In genomic region chr22:44703269-44703870, GRCh38 we compare ENCODE assay signal across 10 cellular contexts. TPM values are rescaled to one million over a fixed set of nuclear protein-coding genes. Genes with fewer than 3 reads are reported as not detected.
DNase-seq lines count a peak whose midpoint lies in the region; ATAC-seq, FAIRE-seq and TF ChIP-seq lines count a peak whose summit lies in the region.
"Had no signal": no experiment of that assay in that cellular context is flagged by ENCODE, and none has a peak within 500 bp of the region (broad histone marks: within the 10 kb centered on the region; RNA-seq: fewer than 3 reads in every experiment).

No MANE protein-coding gene starts in this region.

- POLR2A ChIA-PET in H1 (lab: Charles Lee; ENCODE audit: partially characterized antibody), result interaction anchor here (0.9 to 1.1 kb wide), 3 partner anchors 11 to 35 kb away, joined by 3 read pairs; no protein-coding TSS in a partner anchor

- no peak for ATAC-seq in HG02642 (IDR thresholded peaks at IDR 0.05; ENCODE audit: poor library complexity, unreplicated experiment)

- FAIRE-seq in H1 (lab: Jason Lieb, UNC), result no peak

- no peak for TF ChIP-seq CTCF in H1 (IDR thresholded peaks at IDR 0.05; ENCODE audit: control extremely low read depth in 1 of 3, insufficient read depth in 1 of 3, low read depth in 1 of 3, low read length in 3 of 3)
- no peak for TF ChIP-seq CTCF in neural progenitor cell (IDR thresholded peaks at IDR 0.05)

- H3K4ac ChIP-seq in H1 (replicated peaks; ENCODE audit: insufficient read length, low read depth, low read length), result no peak overlapping the region

- TF ChIP-seq POLR2A in H1 (IDR thresholded peaks at IDR 0.05; ENCODE audit: control extremely low read depth in 1 of 2, low read depth in 2 of 2, low read length in 2 of 2), result no peak

- H3K4me3 ChIP-seq in BLaER1, result peak overlapping the region; percentile 100
- H3K4me3 ChIP-seq in MG63, result peak overlapping the region; percentile 63
- H3K4me3 ChIP-seq in H1 (ENCODE audit: extremely low read depth in 1 of 4, insufficient read depth in 2 of 4, low read depth in 3 of 4, low read length in 4 of 4), result peak overlapping the region; percentile 64 to 87 (median 64); a peak in 7 of 8 replicates
- H3K4me3 ChIP-seq in neural progenitor cell, result peak overlapping the region; percentile 71

- no peak overlapping the region for H2BK20ac ChIP-seq in H1 (ENCODE audit: low read length)

- no peak overlapping the region for H2BK120ac ChIP-seq in H1 (replicated peaks; ENCODE audit: low read depth, low read length)

- H3F3A ChIP-seq in neural progenitor cell (ENCODE audit: low read depth), result peaks cover 33% of the 10 kb centered on the region

- H3K9me3 ChIP-seq in BLaER1 (no peaks in the 10 kb centered on the region), MG63 (no peaks in the 10 kb centered on the region), H1 (ENCODE audit: insufficient read depth in 2 of 2, low read depth in 1 of 2, low read length in 1 of 2) (no peaks in the 10 kb centered on the region), neural progenitor cell (ENCODE audit: low read depth) (no peaks in the 10 kb centered on the region)

- CTCF ChIA-PET in H1 (lab: Charles Lee; ENCODE audit: partially characterized antibody), result interaction anchor here (0.6 to 9.8 kb wide), 7 partner anchors 22 to 346 kb away, joined by 3 to 80 read pairs (median 3); no protein-coding TSS in a partner anchor

- WGBS in H1 (ENCODE audit: extremely low coverage in 1 of 2, insufficient coverage in 1 of 2, insufficient read length in 1 of 2, insufficient replicate concordance in 2 of 2, low coverage in 1 of 2, low lambda C conversion rate in 2 of 2, missing lambda C conversion rate in 1 of 2), 2 experiments, result 64% methylated on average over 22 of the region's 22 CpGs; no CpG with 5 or more reads in 1 of the 2 experiments

- H3K79me1 ChIP-seq in H1 (ENCODE audit: low read depth, low read length), result no peaks in the 10 kb centered on the region; the same call in 1 of the 2 replicates

- TF ChIP-seq RAD21 in H1 (IDR thresholded peaks at IDR 0.05 in 1 of 2, conservative IDR thresholded peaks at IDR 0.05 in 1 of 2; ENCODE audit: low read depth in 2 of 2, low read length in 2 of 2), result no peak

- H3K27me3 ChIP-seq in BLaER1 (no peaks in the 10 kb centered on the region), MG63 (no peaks in the 10 kb centered on the region), H1 (replicated peaks in 1 of 4; ENCODE audit: control insufficient read depth in 3 of 4, extremely low read depth in 1 of 4, insufficient read depth in 3 of 4, low read length in 3 of 4) (peaks cover 0 to 28% (median 19%) of the 10 kb centered on the region in 4 experiments; a peak in 6 of 7 replicates), neural progenitor cell (peaks cover 36% of the 10 kb centered on the region)

- DNase-seq in MG63 (no peak), H1 (ENCODE audit: low read depth in 1 of 2, low spot score in 2 of 2) (no peak), neural progenitor cell (ENCODE audit: low spot score) (no peak), SHP77 treated with DMSO at 0.1 percent for 48 hours (lab: John Stamatoyannopoulos, UW) (no peak), amniotic stem cell (lab: John Stamatoyannopoulos, UW) (no peak)
- no peak for DNase-seq in stimulated activated CD4-positive, alpha-beta T cell treated with anti-CD3 and anti-CD28 coated beads, Interleukin-2, amount 100 ng/mL, for 48 hours
- DNase-seq: NCI-H774, nucleus accumbens had no signal

- no peak overlapping the region for H2BK5ac ChIP-seq in H1 (ENCODE audit: low read depth, low read length)

- H3K4me1 Mint-ChIP-seq in neural progenitor cell, result peaks cover 30% of the 10 kb centered on the region

- H4K8ac ChIP-seq in H1 (ENCODE audit: extremely low read depth, insufficient read depth, low read length), result no peak overlapping the region

- H3K27me3 Mint-ChIP-seq in neural progenitor cell (ENCODE audit: insufficient read depth, low read depth), result peaks cover 17% of the 10 kb centered on the region

- H3K18ac ChIP-seq in H1 (ENCODE audit: extremely low read depth, low read length), result no peak overlapping the region

- H3K4me2 ChIP-seq in BLaER1 (peak overlapping the region; percentile 98), H1 (ENCODE audit: insufficient read depth in 1 of 2, low read depth in 2 of 2, low read length in 2 of 2) (peak overlapping the region; percentile 85), neural progenitor cell (peak overlapping the region; percentile 94)

- no peak overlapping the region for H2AK5ac ChIP-seq in H1 (ENCODE audit: low read depth, low read length)

- H2BK12ac ChIP-seq in H1 (ENCODE audit: low read depth, low read length), result no peak overlapping the region

- H3K4me1 ChIP-seq in BLaER1, result peaks cover 89% of the 10 kb centered on the region
- H3K4me1 ChIP-seq in H1 (replicated peaks in 1 of 4; ENCODE audit: control insufficient read depth in 3 of 4, insufficient read depth in 4 of 4, low read length in 3 of 4), result peaks cover 0 to 24% (median 14%) of the 10 kb centered on the region in 4 experiments; a peak in 6 of 7 replicates
- peaks cover 35% of the 10 kb centered on the region for H3K4me1 ChIP-seq in neural progenitor cell

- no peak overlapping the region for H3K27ac Mint-ChIP-seq in neural progenitor cell

- peak overlapping the region; percentile 91 for H3K9ac ChIP-seq in BLaER1
- peak overlapping the region in 1 of 4 experiments; percentile 4; a peak in 1 of 7 replicates for H3K9ac ChIP-seq in H1 (replicated peaks in 1 of 4; ENCODE audit: extremely low read depth in 1 of 4, low read depth in 3 of 4, low read length in 3 of 4)
- H3K9ac ChIP-seq in neural progenitor cell, result no peak overlapping the region

- no peak overlapping the region for H2AFZ ChIP-seq in H1 (ENCODE audit: low read length)
- H2AFZ ChIP-seq in neural progenitor cell (replicated peaks), result no peak overlapping the region

- TF ChIP-seq EP300 in H1 (IDR thresholded peaks at IDR 0.05; ENCODE audit: borderline replicate concordance in 1 of 2, low read depth in 2 of 2, low read length in 2 of 2), result no peak

- no peaks in the 10 kb centered on the region for H3K9me3 Mint-ChIP-seq in neural progenitor cell

- no peaks in the 10 kb centered on the region for H3K36me3 Mint-ChIP-seq in neural progenitor cell

- no peak overlapping the region for H3K14ac ChIP-seq in H1 (ENCODE audit: insufficient read length)

- H3K36me3 ChIP-seq in BLaER1 (peaks cover 22% of the 10 kb centered on the region; the same call in 1 of the 2 replicates), MG63 (peaks cover 3% of the 10 kb centered on the region; the same call in 1 of the 2 replicates), H1 (ENCODE audit: control insufficient read depth in 2 of 4, insufficient read depth in 4 of 4, low read length in 3 of 4) (no peaks in the 10 kb centered on the region), neural progenitor cell (no peaks in the 10 kb centered on the region)

- H3K23ac ChIP-seq in H1 (ENCODE audit: insufficient read length), result no peak overlapping the region

- peaks cover 9% of the 10 kb centered on the region; the same call in 1 of the 2 replicates for H3K23me2 ChIP-seq in H1 (ENCODE audit: low read depth, low read length)

- peak overlapping the region; percentile 77 for H3K4me3 Mint-ChIP-seq in neural progenitor cell

- H3K27ac ChIP-seq in BLaER1, result peak overlapping the region; percentile 89
- H3K27ac ChIP-seq in H1 (ENCODE audit: low read depth, low read length), result no peak overlapping the region
- no peak overlapping the region for H3K27ac ChIP-seq in neural progenitor cell

- H3K79me2 ChIP-seq in H1 (ENCODE audit: control insufficient read depth in 1 of 2, insufficient read depth in 2 of 2, low read length in 2 of 2) (peaks cover 0 to 2% of the 10 kb centered on the region in 2 experiments; a peak in 1 of 4 replicates), neural progenitor cell (ENCODE audit: low read depth) (peaks cover 6% of the 10 kb centered on the region)

- no peak overlapping the region for H4K5ac ChIP-seq in H1 (ENCODE audit: insufficient read length, low read depth, low read length)

- 0 out of 2 replicates have a peak overlapping the region, but pooled peaks have one; percentile 5 for H2BK15ac ChIP-seq in H1 (ENCODE audit: low read length)

- no peak overlapping the region for H3K56ac ChIP-seq in H1 (replicated peaks; ENCODE audit: insufficient read length, low read depth, low read length)

- H4K20me1 ChIP-seq in BLaER1 (peaks cover 58% of the 10 kb centered on the region), H1 (replicated peaks in 1 of 2; ENCODE audit: control insufficient read depth in 1 of 2, insufficient read depth in 2 of 2, low read length in 2 of 2) (peaks cover 6 to 24% of the 10 kb centered on the region in 2 experiments), neural progenitor cell (ENCODE audit: low read depth) (peaks cover 30% of the 10 kb centered on the region)

- H4K91ac ChIP-seq in H1 (replicated peaks; ENCODE audit: insufficient read length, low read length), result peak overlapping the region; percentile 48

TF ChIP-seq in H1, 55 proteins besides CTCF, POLR2A, EP300 and RAD21 (continues in another document):
- no peak for TF ChIP-seq RNF2 (IDR thresholded peaks at IDR 0.05; ENCODE audit: borderline replicate concordance, low read depth, low read length, missing control alignments, poor library complexity, severe bottlenecking)
- no peak for TF ChIP-seq SUZ12 (IDR thresholded peaks at IDR 0.05; ENCODE audit: low read length)

RNA-seq across cellular contexts. Expression of gene PRR5, which starts 1.4 kb away (rescaled TPM):
- 24.0 and 45.5 TPM in 2 replicates for total RNA-seq in MG63 (2014; rRNA removed; shearing (Covaris generic); ENCODE audit: low replicate concordance)
- 15.7 and 16.5 TPM in 2 replicates for total RNA-seq in H1 (2021; fragmentation: NEBNext Ultra II Directional; extraction: Animal tissue kit (Norgen Biotek cat#: 25700))
- polyA plus RNA-seq in H1 (2011; rRNA removed), result 25.7 and 36.1 TPM in 2 replicates
- 21.7 TPM for polyA plus RNA-seq in H1 (2011; cell fraction: cytosol; rRNA removed)
- 26.9 TPM for polyA plus RNA-seq in H1 (2011; cell fraction: nucleus; rRNA removed)
- polyA plus RNA-seq in H1 (2012, experiment 1 of 2), result 13.6 to 16.9 TPM (median 16.1 TPM) in 4 replicates
- polyA plus RNA-seq in H1 (2012, experiment 2 of 2), result 15.9 TPM
- polyA plus RNA-seq in H1 (2013, experiment 1 of 2), result 8.9 TPM
- polyA plus RNA-seq in H1 (2013, experiment 2 of 2), result 9.8 TPM
- polyA minus RNA-seq in H1 (2011; rRNA and poly(A)+ RNA removed), result 13.3 and 16.3 TPM in 2 replicates
- 15.0 TPM for polyA minus RNA-seq in H1 (2011; cell fraction: cytosol; rRNA and poly(A)+ RNA removed)
- polyA minus RNA-seq in H1 (2011; cell fraction: nucleus; rRNA and poly(A)+ RNA removed), result 17.1 TPM
- total RNA-seq in neural progenitor cell (ENCODE audit: low replicate concordance), result 4.0 and 18.6 TPM in 2 replicates

RNA-seq across cellular contexts. Expression of gene ARHGAP8, which starts 49.0 kb away (rescaled TPM):
- not detected in 2 replicates for total RNA-seq in MG63 (2014; rRNA removed; shearing (Covaris generic); ENCODE audit: low replicate concordance)
- 47.7 and 48.7 TPM in 2 replicates for total RNA-seq in H1 (2021; fragmentation: NEBNext Ultra II Directional; extraction: Animal tissue kit (Norgen Biotek cat#: 25700))
- polyA plus RNA-seq in H1 (2011; rRNA removed), result 35.6 and 55.2 TPM in 2 replicates
- polyA plus RNA-seq in H1 (2011; cell fraction: cytosol; rRNA removed), result 40.7 TPM
- polyA plus RNA-seq in H1 (2011; cell fraction: nucleus; rRNA removed), result 71.9 TPM
- polyA plus RNA-seq in H1 (2012, experiment 1 of 2), result 29.6 to 36.8 TPM (median 35.4 TPM) in 4 replicates
- polyA plus RNA-seq in H1 (2012, experiment 2 of 2), result 25.3 TPM
- polyA plus RNA-seq in H1 (2013, experiment 1 of 2), result 28.1 TPM
- 27.7 TPM for polyA plus RNA-seq in H1 (2013, experiment 2 of 2)
- polyA minus RNA-seq in H1 (2011; rRNA and poly(A)+ RNA removed), result 28.4 and 34.7 TPM in 2 replicates
- polyA minus RNA-seq in H1 (2011; cell fraction: cytosol; rRNA and poly(A)+ RNA removed), result 22.0 TPM
- polyA minus RNA-seq in H1 (2011; cell fraction: nucleus; rRNA and poly(A)+ RNA removed), result 33.7 TPM
- total RNA-seq in neural progenitor cell (ENCODE audit: low replicate concordance), result 3.0 and 8.9 TPM in 2 replicates
